Comparison of ENCODE assay signal across 1 cellular context in genomic region chr14:64914237-64914971, GRCh38.
TF ChIP-seq lines count a peak whose summit lies in the region.

TSS of gene CHURC1 (plus strand) at chr14:64914455. CDS start at chr14:64914496, 41 bp downstream.

TF ChIP-seq in HepG2, 621 proteins besides CTCF, POLR2A, EP300 and RAD21 (continued from another document and continues in another):
- TF ChIP-seq GPBP1L1 (CRISPR knock-in tag; IDR thresholded peaks at IDR 0.05), result no peak
- TF ChIP-seq KAT2B (IDR thresholded peaks at IDR 0.05; ENCODE audit: borderline replicate concordance, low read depth, low read length), result no peak
- TF ChIP-seq CEBPB (IDR thresholded peaks at IDR 0.05; ENCODE audit: borderline replicate concordance, low read depth, low read length), result no peak
- peak; percentile 89; the same call in 1 of the 2 replicates for TF ChIP-seq ZNF280B (CRISPR knock-in tag; IDR thresholded peaks at IDR 0.05; ENCODE audit: borderline replicate concordance)
- TF ChIP-seq MIER2 (CRISPR knock-in tag; IDR thresholded peaks at IDR 0.05), result 0 out of 2 replicates have a peak, but pooled peaks have one; percentile 20
- no peak for TF ChIP-seq SRSF9 (IDR thresholded peaks at IDR 0.05; ENCODE audit: borderline replicate concordance, insufficient read depth, low read depth, low read length, poor library complexity, severe bottlenecking)
- TF ChIP-seq POLR2G (IDR thresholded peaks at IDR 0.05; ENCODE audit: low read depth, low read length), result peak; percentile 97
- peak; percentile 94 for TF ChIP-seq SAP130 (CRISPR knock-in tag; IDR thresholded peaks at IDR 0.05; ENCODE audit: low read depth)
- TF ChIP-seq MATR3 (CRISPR knock-in tag; IDR thresholded peaks at IDR 0.05), result no peak
- TF ChIP-seq ZFP91 (CRISPR knock-in tag; IDR thresholded peaks at IDR 0.05; ENCODE audit: borderline replicate concordance), result peak; percentile 76; the same call in 1 of the 2 replicates
- TF ChIP-seq PHB2 (IDR thresholded peaks at IDR 0.05; ENCODE audit: partially characterized antibody), result no peak
- no peak for TF ChIP-seq SUZ12 (IDR thresholded peaks at IDR 0.05; ENCODE audit: low read depth, low read length)
- no peak for TF ChIP-seq ZNF644 (CRISPR knock-in tag; IDR thresholded peaks at IDR 0.05; ENCODE audit: low read depth)
- peak; percentile 47; the same call in 1 of the 2 replicates for TF ChIP-seq HNF1B (CRISPR knock-in tag; IDR thresholded peaks at IDR 0.05)
- TF ChIP-seq SALL2 (CRISPR knock-in tag; IDR thresholded peaks at IDR 0.05), result 0 out of 2 replicates have a peak, but pooled peaks have one; percentile 45
- TF ChIP-seq SIN3B (IDR thresholded peaks at IDR 0.05; ENCODE audit: low read length), result 0 out of 2 replicates have a peak, but pooled peaks have one; percentile 42
- TF ChIP-seq ZSCAN9 (CRISPR knock-in tag; IDR thresholded peaks at IDR 0.05; ENCODE audit: borderline replicate concordance), result peak; percentile 16; the same call in 1 of the 2 replicates
- no peak for TF ChIP-seq ZNF83 (CRISPR knock-in tag; IDR thresholded peaks at IDR 0.05; ENCODE audit: borderline replicate concordance)
- peak; percentile 70; the same call in 1 of the 2 replicates for TF ChIP-seq ZSCAN5A (CRISPR knock-in tag; IDR thresholded peaks at IDR 0.05; ENCODE audit: borderline replicate concordance)
- no peak for TF ChIP-seq BRCA1 (CRISPR knock-in tag; IDR thresholded peaks at IDR 0.05)
- no peak for TF ChIP-seq ATRX (CRISPR knock-in tag; IDR thresholded peaks at IDR 0.05; ENCODE audit: borderline replicate concordance)
- TF ChIP-seq TP53 (CRISPR knock-in tag; conservative IDR thresholded peaks at IDR 0.05), result no peak; the same call in 1 of the 2 replicates
- peak; percentile 75; the same call in 1 of the 2 replicates for TF ChIP-seq MYC (CRISPR knock-in tag; IDR thresholded peaks at IDR 0.05; ENCODE audit: borderline replicate concordance)
- no peak for TF ChIP-seq ZNF557 (CRISPR knock-in tag; IDR thresholded peaks at IDR 0.05)
- no peak for TF ChIP-seq TEAD2 (CRISPR knock-in tag; IDR thresholded peaks at IDR 0.05)
- TF ChIP-seq ZBTB3 (CRISPR knock-in tag; IDR thresholded peaks at IDR 0.05; ENCODE audit: borderline replicate concordance, low read depth), result no peak; the same call in 1 of the 2 replicates
- TF ChIP-seq ZSCAN21 (CRISPR knock-in tag; IDR thresholded peaks at IDR 0.05; ENCODE audit: borderline replicate concordance), result no peak
- no peak for TF ChIP-seq SNRNP70 (IDR thresholded peaks at IDR 0.05; ENCODE audit: low read depth, low read length)
- 0 out of 2 replicates have a peak, but pooled peaks have one; percentile 55 for TF ChIP-seq TGIF2 (CRISPR knock-in tag; IDR thresholded peaks at IDR 0.05)
- no peak for TF ChIP-seq ZNF337 (CRISPR knock-in tag; IDR thresholded peaks at IDR 0.05; ENCODE audit: borderline replicate concordance, low read depth)
- 0 out of 2 replicates have a peak, but pooled peaks have one; percentile 41 for TF ChIP-seq ZBTB42 (CRISPR knock-in tag; IDR thresholded peaks at IDR 0.05)
- no peak for TF ChIP-seq CBX2 (IDR thresholded peaks at IDR 0.05; ENCODE audit: low read depth, low read length)
- TF ChIP-seq CBX2 (CRISPR knock-in tag; IDR thresholded peaks at IDR 0.05; ENCODE audit: low read depth), result no peak
- TF ChIP-seq HIC2 (CRISPR knock-in tag; IDR thresholded peaks at IDR 0.05; ENCODE audit: low read depth), result no peak
- TF ChIP-seq REXO4 (CRISPR knock-in tag; IDR thresholded peaks at IDR 0.05; ENCODE audit: borderline replicate concordance), result no peak
- TF ChIP-seq ZNF264 (CRISPR knock-in tag; IDR thresholded peaks at IDR 0.05), result no peak
- TF ChIP-seq ZNF33B (CRISPR knock-in tag; IDR thresholded peaks at IDR 0.05), result 0 out of 2 replicates have a peak, but pooled peaks have one; percentile 46
- no peak for TF ChIP-seq ZNF430 (CRISPR knock-in tag; IDR thresholded peaks at IDR 0.05)
- peak; percentile 76; the same call in 1 of the 2 replicates for TF ChIP-seq ZNF543 (CRISPR knock-in tag; IDR thresholded peaks at IDR 0.05)
- TF ChIP-seq PTBP1 (IDR thresholded peaks at IDR 0.05; ENCODE audit: low read depth, low read length, poor library complexity, severe bottlenecking), result no peak
- TF ChIP-seq ZGPAT (CRISPR knock-in tag; IDR thresholded peaks at IDR 0.05), result peak; percentile 75
- TF ChIP-seq RBFOX2 (IDR thresholded peaks at IDR 0.05; ENCODE audit: low read depth, low read length), result peak; percentile 91
- peak; percentile 24; the same call in 1 of the 2 replicates for TF ChIP-seq PHF21A (CRISPR knock-in tag; IDR thresholded peaks at IDR 0.05)
- TF ChIP-seq ZNF564 (CRISPR knock-in tag; IDR thresholded peaks at IDR 0.05), result no peak
- TF ChIP-seq ZMYM4 (CRISPR knock-in tag; IDR thresholded peaks at IDR 0.05), result peak; percentile 97
- no peak for TF ChIP-seq HCFC1 (IDR thresholded peaks at IDR 0.05; ENCODE audit: low read depth, low read length)
- peak; percentile 94; the same call in 1 of the 2 replicates for TF ChIP-seq SIN3A (IDR thresholded peaks at IDR 0.05; ENCODE audit: borderline replicate concordance, low read depth, low read length)
- TF ChIP-seq ZNF691 (CRISPR knock-in tag; IDR thresholded peaks at IDR 0.05; ENCODE audit: borderline replicate concordance, low read depth), result peak; percentile 58; the same call in 1 of the 2 replicates
- no peak for TF ChIP-seq ZNF737 (CRISPR knock-in tag; IDR thresholded peaks at IDR 0.05; ENCODE audit: borderline replicate concordance)
- TF ChIP-seq CCDC6 (CRISPR knock-in tag; IDR thresholded peaks at IDR 0.05), result no peak
- no peak for TF ChIP-seq ARNTL (CRISPR knock-in tag; IDR thresholded peaks at IDR 0.05)
- no peak for TF ChIP-seq ZNF597 (CRISPR knock-in tag; IDR thresholded peaks at IDR 0.05)
- TF ChIP-seq SPEN (CRISPR knock-in tag; IDR thresholded peaks at IDR 0.05; ENCODE audit: low read depth), result peak; percentile 81
- 0 out of 2 replicates have a peak, but pooled peaks have one; percentile 22 for TF ChIP-seq KLF15 (CRISPR knock-in tag; IDR thresholded peaks at IDR 0.05; ENCODE audit: borderline replicate concordance)
- no peak for TF ChIP-seq SATB2 (CRISPR knock-in tag; IDR thresholded peaks at IDR 0.05)
- TF ChIP-seq NBN (conservative IDR thresholded peaks at IDR 0.05), result no peak
- TF ChIP-seq ZMYM3 (CRISPR knock-in tag; IDR thresholded peaks at IDR 0.05), result peak; percentile 6; the same call in 1 of the 2 replicates
- no peak for TF ChIP-seq GLI4 (CRISPR knock-in tag; IDR thresholded peaks at IDR 0.05; ENCODE audit: borderline replicate concordance)
- peak; percentile 100 for TF ChIP-seq RFX3 (CRISPR knock-in tag; IDR thresholded peaks at IDR 0.05)
- TF ChIP-seq SRY (CRISPR knock-in tag; IDR thresholded peaks at IDR 0.05), result no peak; the same call in 1 of the 2 replicates
- TF ChIP-seq DPF2 (CRISPR knock-in tag; IDR thresholded peaks at IDR 0.05; ENCODE audit: borderline replicate concordance, low read depth), result no peak
- TF ChIP-seq MIER3 (CRISPR knock-in tag; IDR thresholded peaks at IDR 0.05; ENCODE audit: borderline replicate concordance), result no peak; the same call in 1 of the 2 replicates
- no peak for TF ChIP-seq SOX6 (IDR thresholded peaks at IDR 0.05)
- TF ChIP-seq SOX6 (CRISPR knock-in tag; IDR thresholded peaks at IDR 0.05), result peak; percentile 58
- TF ChIP-seq ZNF629 (CRISPR knock-in tag; conservative IDR thresholded peaks at IDR 0.05), result no peak
- TF ChIP-seq ZNF207 (IDR thresholded peaks at IDR 0.05; ENCODE audit: borderline replicate concordance), result no peak
